Comparison of ENCODE assay signal across 31 cellular contexts in the genomic region with DNA sequence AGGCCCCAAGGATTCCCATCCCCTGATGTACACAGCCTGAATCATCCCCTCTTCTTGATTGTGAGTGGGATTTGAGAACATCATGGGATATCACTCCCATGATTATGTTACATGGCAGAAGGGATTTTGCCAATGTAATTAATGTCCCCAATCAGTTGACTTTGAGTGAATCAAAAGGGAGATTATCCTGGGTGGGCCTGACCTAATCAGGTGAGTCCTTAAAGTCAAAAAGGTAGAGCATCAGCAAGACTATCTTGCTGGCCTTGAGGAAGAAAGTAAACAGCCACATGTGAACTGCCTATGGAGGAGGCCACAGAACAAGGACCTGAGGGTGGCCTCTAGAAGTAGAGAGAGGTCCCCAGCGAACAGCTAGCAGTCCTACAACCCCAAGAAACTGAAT.
"Had no signal": no experiment of that assay in that cellular context is flagged by ENCODE, and none has a peak within 500 bp of the region (broad histone marks: within the 10 kb centered on the region; RNA-seq: fewer than 3 reads in every experiment).

No MANE protein-coding gene starts in this region.

- H3K4me1 ChIP-seq: left lung, lower lobe of right lung, pancreas, prostate gland, stomach, testis, thyroid gland, transverse colon, upper lobe of left lung, vagina had no signal

- FAIRE-seq: islet of Langerhans, kidney, pancreas had no signal

- H3K27ac ChIP-seq: left lung, lower lobe of right lung, pancreas, prostate gland, skin epidermis, stomach, testis, thyroid gland, transverse colon, upper lobe of left lung, vagina had no signal

- H3K36me3 ChIP-seq: left lung, lower lobe of right lung, pancreas, prostate gland, stomach, thyroid gland, transverse colon, upper lobe of left lung, vagina had no signal

- H3K27me3 ChIP-seq: left lung, testis, thyroid gland, transverse colon, vagina had no signal

- H3K4me3 Mint-ChIP-seq: immature natural killer cell; naive thymus-derived CD8-positive, alpha-beta T cell; nephron; neural crest cell; stimulated activated naive B cell treated with anti-CD40 and anti-IgM and Interleukin-4, amounts not matched to agents 10 μg/mL and 1 μg/mL and 100 μg/mL, for 72 hours had no signal

- ATAC-seq: left colon; left lung; lower lobe of right lung; naive thymus-derived CD8-positive, alpha-beta T cell; pancreas; right cardiac atrium; sciatic nerve; stimulated activated naive B cell treated with anti-CD40 and anti-IgM and Interleukin-4, amounts not matched to agents 10 μg/mL and 1 μg/mL and 100 μg/mL, for 72 hours; stimulated activated naive CD8-positive, alpha-beta T cell treated with anti-CD3 and anti-CD28 coated beads, Interleukin-15, Interleukin-2, amounts not matched to agents 100 U/mL and 50 U/mL, for 24 hours had no signal

- H3K36me3 Mint-ChIP-seq: immature natural killer cell had no signal

- H3K4me3 ChIP-seq: left lung, lower lobe of right lung, pancreas, prostate gland, skin epidermis, stomach, testis, thyroid gland, transverse colon, upper lobe of left lung, vagina had no signal

- H3K27ac Mint-ChIP-seq: immature natural killer cell; naive thymus-derived CD8-positive, alpha-beta T cell; nephron; stimulated activated naive B cell treated with anti-CD40 and anti-IgM and Interleukin-4, amounts not matched to agents 10 μg/mL and 1 μg/mL and 100 μg/mL, for 72 hours had no signal

- H3K9me3 ChIP-seq: left lung, lower lobe of right lung, pancreas, prostate gland, testis, thyroid gland, transverse colon, vagina had no signal

- DNase-seq: immature natural killer cell; kidney; left colon; left lung; lower lobe of right lung; mammary epithelial cell; mesenchymal stem cell; naive thymus-derived CD8-positive, alpha-beta T cell; nucleus accumbens; pancreas; posterior cingulate gyrus; retina; right cardiac atrium; stimulated activated CD4-positive, alpha-beta T cell treated with anti-CD3 and anti-CD28 coated beads, Interleukin-12 subunit alpha, Interleukin-12 subunit beta, amount 100 ng/mL, for 4 hours; stimulated activated CD4-positive, alpha-beta T cell treated with anti-CD3 and anti-CD28 coated beads, Interleukin-15, amount 100 ng/mL, for 24 hours; stimulated activated CD4-positive, alpha-beta T cell treated with anti-CD3 and anti-CD28 coated beads, Interleukin-2, amount 100 ng/mL, for 24 hours; stimulated activated CD4-positive, alpha-beta T cell treated with anti-CD3 and anti-CD28 coated beads, Interleukin-4, amount 100 ng/mL, for 1 hour; stimulated activated naive B cell treated with anti-CD40 and anti-IgM and Interleukin-4, amounts not matched to agents 10 μg/mL and 1 μg/mL and 100 μg/mL, for 72 hours; stimulated activated naive CD8-positive, alpha-beta T cell treated with anti-CD3 and anti-CD28 coated beads, Interleukin-15, Interleukin-2, amounts not matched to agents 100 U/mL and 50 U/mL, for 24 hours; stomach; testis; thyroid gland; transverse colon; upper lobe of left lung had no signal

- H3K27me3 Mint-ChIP-seq: naive thymus-derived CD8-positive, alpha-beta T cell had no signal

- H3K4me1 Mint-ChIP-seq: immature natural killer cell; naive thymus-derived CD8-positive, alpha-beta T cell had no signal
